Comparison of ENCODE assay signal across 8 cellular contexts in genomic region chr12:55742719-55743130, GRCh38. TPM values are rescaled to one million over a fixed set of nuclear protein-coding genes. Genes with fewer than 3 reads are reported as not detected.
A peak's percentile ranks its signal among the peaks of the same experiment; 100 is the strongest.
DNase-seq lines count a peak whose midpoint lies in the region; ATAC-seq and TF ChIP-seq lines count a peak whose summit lies in the region.

Gene GDF11, plus strand, starts transcription at chr12:55743122. Its CDS starts 195 bp downstream, at chr12:55743317.

- peak; percentile 23 for ATAC-seq in HG03520 (IDR thresholded peaks at IDR 0.05; ENCODE audit: unreplicated experiment)
- peak; percentile 60 for ATAC-seq in activated CD8-positive, alpha-beta T cell treated with anti-CD3 and anti-CD28 coated beads for 36 hours
- peak; percentile 64 for ATAC-seq in effector memory CD8-positive, alpha-beta T cell (replicated peaks)
- peak; percentile 21 for ATAC-seq in memory B cell (ENCODE audit: low read depth)

- H3K36me3 Mint-ChIP-seq in activated CD8-positive, alpha-beta T cell treated with anti-CD3 and anti-CD28 coated beads for 36 hours (ENCODE audit: low read depth) = no peaks in the 10 kb centered on the region
- peaks cover 12% of the 10 kb centered on the region for H3K36me3 Mint-ChIP-seq in effector memory CD8-positive, alpha-beta T cell (ENCODE audit: insufficient read depth)
- H3K36me3 Mint-ChIP-seq in memory B cell = no peaks in the 10 kb centered on the region

- POLR2A ChIA-PET in activated CD8-positive, alpha-beta T cell treated with anti-CD3 and anti-CD28 coated beads for 36 hours (lab: Charles Lee) = interaction anchor here (1.0 to 2.0 kb wide), 7 partner anchors 8 to 196 kb away, joined by 3 to 6 read pairs (median 3); partner anchors contain the start of gene CD63

- H3K27ac Mint-ChIP-seq in activated CD8-positive, alpha-beta T cell treated with anti-CD3 and anti-CD28 coated beads for 36 hours = peak within 1 kb of the TSS; percentile 44
- H3K27ac Mint-ChIP-seq in effector memory CD8-positive, alpha-beta T cell = peak within 1 kb of the TSS; percentile 52 to 94
- peak within 1 kb of the TSS; percentile 76 for H3K27ac Mint-ChIP-seq in memory B cell

- no peaks in the 10 kb centered on the region for H3K9me3 Mint-ChIP-seq in activated CD8-positive, alpha-beta T cell treated with anti-CD3 and anti-CD28 coated beads for 36 hours
- no peaks in the 10 kb centered on the region for H3K9me3 Mint-ChIP-seq in effector memory CD8-positive, alpha-beta T cell
- no peaks in the 10 kb centered on the region for H3K9me3 Mint-ChIP-seq in memory B cell

- no peak for TF ChIP-seq CTCF in activated CD8-positive, alpha-beta T cell treated with anti-CD3 and anti-CD28 coated beads for 36 hours (IDR thresholded peaks at IDR 0.05)

- DNase-seq in DMS 273 (lab: John Stamatoyannopoulos, UW; ENCODE audit: unreplicated experiment) = peak; percentile 84
- no peak for DNase-seq in DMS 273 treated with DMSO at 0.1 percent for 48 hours (lab: John Stamatoyannopoulos, UW)
- peak; percentile 51 for DNase-seq in NCI-H82 treated with DMSO at 0.1 percent for 48 hours (lab: John Stamatoyannopoulos, UW; ENCODE audit: unreplicated experiment)
- DNase-seq in activated CD8-positive, alpha-beta T cell treated with anti-CD3 and anti-CD28 coated beads for 36 hours = peak; percentile 83
- peak; percentile 58 to 61 (median 60) for DNase-seq in effector memory CD8-positive, alpha-beta T cell
- DNase-seq in memory B cell (ENCODE audit: low spot score in 2 of 2) = no peak
- DNase-seq in stimulated activated CD8-positive, alpha-beta memory T cell treated with anti-CD3 and anti-CD28 coated beads, Interleukin-12 subunit alpha, Interleukin-12 subunit beta, amount 100 ng/mL, for 1 hour (ENCODE audit: low read depth) = peak; percentile 49

- H3K4me3 Mint-ChIP-seq in activated CD8-positive, alpha-beta T cell treated with anti-CD3 and anti-CD28 coated beads for 36 hours = peak within 1 kb of the TSS; percentile 86
- peak within 1 kb of the TSS; percentile 88 to 90 for H3K4me3 Mint-ChIP-seq in effector memory CD8-positive, alpha-beta T cell
- peak within 1 kb of the TSS; percentile 88 for H3K4me3 Mint-ChIP-seq in memory B cell

- CTCF ChIA-PET in activated CD8-positive, alpha-beta T cell treated with anti-CD3 and anti-CD28 coated beads for 36 hours (lab: Charles Lee) = interaction anchor here (0.7 to 2.0 kb wide), 11 partner anchors 10 to 253 kb away, joined by 3 to 7 read pairs (median 4); partner anchors contain the start of genes BLOC1S1, PYM1 and RAB5B

- intact Hi-C loops in activated CD8-positive, alpha-beta T cell treated with anti-CD3 and anti-CD28 coated beads for 36 hours (cut with micrococcal nuclease) = no loop called here

- peaks cover 35% of the 10 kb centered on the region for H3K4me1 Mint-ChIP-seq in activated CD8-positive, alpha-beta T cell treated with anti-CD3 and anti-CD28 coated beads for 36 hours (ENCODE audit: low read depth)
- H3K4me1 Mint-ChIP-seq in effector memory CD8-positive, alpha-beta T cell (ENCODE audit: low read depth in 2 of 2) = peaks cover 27 to 44% of the 10 kb centered on the region in 2 donors
- H3K4me1 Mint-ChIP-seq in memory B cell = peaks cover 34% of the 10 kb centered on the region

- H3K27me3 Mint-ChIP-seq in activated CD8-positive, alpha-beta T cell treated with anti-CD3 and anti-CD28 coated beads for 36 hours = no peaks in the 10 kb centered on the region
- no peaks in the 10 kb centered on the region for H3K27me3 Mint-ChIP-seq in effector memory CD8-positive, alpha-beta T cell
- peaks cover 2% of the 10 kb centered on the region for H3K27me3 Mint-ChIP-seq in memory B cell

RNA-seq across cellular contexts. Expression of gene GDF11, which starts in this region (rescaled TPM):
- 1 to 10 TPM; 7.4 to 9.3 TPM for total RNA-seq in activated CD8-positive, alpha-beta T cell treated with anti-CD3 and anti-CD28 coated beads for 36 hours

Comparison
In these comparisons a context has a peak if more than half of its experiments do, and no peak if none do; other contexts are left out.
1. DNase-seq: peak in DMS 273 (single experiment), NCI-H82 treated with DMSO at 0.1 percent for 48 hours (single experiment), activated CD8-positive, alpha-beta T cell treated with anti-CD3 and anti-CD28 coated beads for 36 hours (single experiment), effector memory CD8-positive, alpha-beta T cell (3 of 3) and stimulated activated CD8-positive, alpha-beta memory T cell treated with anti-CD3 and anti-CD28 coated beads, Interleukin-12 subunit alpha, Interleukin-12 subunit beta, amount 100 ng/mL, for 1 hour (single experiment); none in DMS 273 treated with DMSO at 0.1 percent for 48 hours (single experiment) and memory B cell (0 of 2).
2. Peak in every context shown above with its lines, with median percentiles within 50 percentile points of each other: ATAC-seq, H3K27ac Mint-ChIP-seq and H3K4me3 Mint-ChIP-seq.